22 cellular contexts compared by ENCODE assay signal in genomic region chr2:182447843-182448242, GRCh38. TPM values are rescaled to one million over a fixed set of nuclear protein-coding genes. Genes with fewer than 3 reads are reported as not detected.
DNase-seq lines count a peak whose midpoint lies in the region; ATAC-seq and TF ChIP-seq lines count a peak whose summit lies in the region.
"Had no signal": no experiment of that assay in that cellular context is flagged by ENCODE, and none has a peak within 500 bp of the region (broad histone marks: within the 10 kb centered on the region; RNA-seq: fewer than 3 reads in every experiment).

No MANE protein-coding gene starts in this region.

- no peaks in the 10 kb centered on the region for H3K79me2 ChIP-seq in fibroblast of lung (ENCODE audit: control insufficient read depth, insufficient read depth, low read length)

- ATAC-seq in IMR-90 (ENCODE audit: low read depth), result peak; percentile 94
- peak; percentile 78 for ATAC-seq in omental fat pad (ENCODE audit: low FRiP score)
- ATAC-seq: activated T-cell treated with anti-CD3 and anti-CD28 coated beads, Interleukin-2, amount 50 U/mL, for 4 hours; left lobe of liver; naive thymus-derived CD4-positive, alpha-beta T cell had no signal

- H3K4me3 ChIP-seq in AG09309 (ENCODE audit: control insufficient read depth, low read depth, low read length), result no peak overlapping the region
- H3K4me3 ChIP-seq in IMR-90 (ENCODE audit: insufficient read depth, low read depth, low read length), result no peak overlapping the region
- H3K4me3 ChIP-seq in fibroblast of lung (replicated peaks in 1 of 4; ENCODE audit: control extremely low read depth in 1 of 4, insufficient read depth in 1 of 4, low read depth in 3 of 4, low read length in 4 of 4), result no peak overlapping the region
- H3K4me3 ChIP-seq: BLaER1, colonic mucosa, SJCRH30, transverse colon had no signal

- no peak overlapping the region for H3K23ac ChIP-seq in IMR-90 (ENCODE audit: low read depth, low read length)

- dilution Hi-C loops in IMR-90 (cut with HindIII; ENCODE audit: low sequenced_read_pairs, unreplicated experiment), result no loop called here

- 17% methylated on average over 1 of the region's 2 CpGs; no CpG with 5 or more reads in 1 of the 2 experiments for WGBS in IMR-90 (ENCODE audit: extremely low coverage in 2 of 2, insufficient read length in 1 of 2), 2 experiments

- H3K4me1 ChIP-seq in IMR-90 (ENCODE audit: control insufficient read depth, insufficient read depth, low read length), result peaks cover 4% of the 10 kb centered on the region
- peaks cover 3% of the 10 kb centered on the region for H3K4me1 ChIP-seq in fibroblast of lung (ENCODE audit: control insufficient read depth, extremely low read depth, insufficient read depth, low read length)
- H3K4me1 ChIP-seq: BLaER1, colonic mucosa, transverse colon had no signal

- DNase-seq in AG09309 (ENCODE audit: low read depth), result peak; percentile 84
- DNase-seq in IMR-90, result peak; percentile 80
- peak; percentile 49 to 81 for DNase-seq in fibroblast of lung (ENCODE audit: low read depth in 2 of 2)
- no peak for DNase-seq in omental fat pad (ENCODE audit: low spot score)
- no peak for DNase-seq in epidermal melanocyte (ENCODE audit: insufficient read length, low spot score)
- DNase-seq in NCI-H1694 (lab: John Stamatoyannopoulos, UW), result no peak
- DNase-seq in RKO (ENCODE audit: low spot score), result no peak
- no peak for DNase-seq in GM19240 (ENCODE audit: insufficient read length, low spot score)
- DNase-seq: activated T-cell treated with anti-CD3 and anti-CD28 coated beads, Interleukin-2, amount 50 U/mL, for 4 hours; colonic mucosa; DND-41; erythroblast; hypothalamus; naive thymus-derived CD4-positive, alpha-beta T cell; NCI-H1092 treated with DMSO at 0.1 percent for 48 hours; NCI-H345; retina; SJCRH30; stimulated activated CD4-positive, alpha-beta T cell treated with anti-CD3 and anti-CD28 coated beads, Interleukin-4, amount 100 ng/mL, for 24 hours; transverse colon had no signal

- no peak overlapping the region for H4K8ac ChIP-seq in IMR-90 (ENCODE audit: low read depth in 2 of 2, low read length in 2 of 2)

- no peak overlapping the region for H2BK120ac ChIP-seq in IMR-90 (ENCODE audit: low read depth, low read length)

- no peak for TF ChIP-seq CTCF in AG09309 (IDR thresholded peaks at IDR 0.05; ENCODE audit: control insufficient read depth, insufficient read depth, low read depth, low read length, missing control alignments)
- no peak for TF ChIP-seq CTCF in IMR-90 (conservative IDR thresholded peaks at IDR 0.05; ENCODE audit: low read depth, low read length)
- no peak for TF ChIP-seq CTCF in fibroblast of lung (conservative IDR thresholded peaks at IDR 0.05 in 1 of 2, IDR thresholded peaks at IDR 0.05 in 1 of 2; ENCODE audit: low read depth in 1 of 2, low read length in 2 of 2)
- no peak for TF ChIP-seq CTCF in omental fat pad (IDR thresholded peaks at IDR 0.05)

- no peaks in the 10 kb centered on the region for H4K20me1 ChIP-seq in IMR-90 (ENCODE audit: insufficient read depth, low read length)
- H4K20me1 ChIP-seq in fibroblast of lung (ENCODE audit: control insufficient read depth, extremely low read depth, insufficient read depth, low read length), result no peaks in the 10 kb centered on the region
- H4K20me1 ChIP-seq: BLaER1 had no signal

- H3K27me3 ChIP-seq in IMR-90 (ENCODE audit: control insufficient read depth, insufficient read depth, low read length), result no peaks in the 10 kb centered on the region
- no peaks in the 10 kb centered on the region for H3K27me3 ChIP-seq in fibroblast of lung (ENCODE audit: control insufficient read depth, insufficient read depth, low read length)
- H3K27me3 ChIP-seq: BLaER1, colonic mucosa, SJCRH30, transverse colon had no signal

- H3K9me3 ChIP-seq in IMR-90 (ENCODE audit: control insufficient read depth, insufficient read depth, low read length) (no peaks in the 10 kb centered on the region), fibroblast of lung (ENCODE audit: control insufficient read depth, insufficient read depth, low read depth, low read length) (no peaks in the 10 kb centered on the region)
- H3K9me3 ChIP-seq: BLaER1, colonic mucosa, SJCRH30, transverse colon had no signal

- TF ChIP-seq POLR2A in IMR-90 (IDR thresholded peaks at IDR 0.05; ENCODE audit: low read depth, low read length), result no peak

- intact Hi-C loops in IMR-90 (cut with micrococcal nuclease), result loop anchor here (2.0 kb wide), 1 partner anchor 141 kb away; no protein-coding TSS in a partner anchor

- no peak overlapping the region for H2AK5ac ChIP-seq in IMR-90 (ENCODE audit: low read depth, low read length)

- no peaks in the 10 kb centered on the region for H3K79me1 ChIP-seq in IMR-90 (ENCODE audit: low read depth in 1 of 2, low read length in 2 of 2)

- 0 out of 3 replicates have a peak overlapping the region, but pooled peaks have one; percentile 5 for H2BK15ac ChIP-seq in IMR-90 (ENCODE audit: low read depth, low read length)

- H3K27ac ChIP-seq in IMR-90 (ENCODE audit: insufficient read depth, low read length), result no peak overlapping the region
- no peak overlapping the region for H3K27ac ChIP-seq in fibroblast of lung (ENCODE audit: insufficient read depth, low read length)
- H3K27ac ChIP-seq: BLaER1, colonic mucosa, SJCRH30, transverse colon had no signal

- H3K4me2 ChIP-seq in IMR-90 (ENCODE audit: low read depth, low read length) (no peak overlapping the region), fibroblast of lung (ENCODE audit: extremely low read depth, insufficient read depth, low read length) (no peak overlapping the region)
- H3K4me2 ChIP-seq: BLaER1 had no signal

- H3K4ac ChIP-seq in IMR-90 (ENCODE audit: low read depth, low read length), result no peak overlapping the region

- CTCF ChIA-PET in IMR-90 (lab: Yijun Ruan, JAX), result no interaction called here

- peak overlapping the region; percentile 62 for H2BK5ac ChIP-seq in IMR-90 (ENCODE audit: low read depth, low read length, poor library complexity, severe bottlenecking)

- H2AFZ ChIP-seq in IMR-90 (replicated peaks; ENCODE audit: low read length, poor library complexity) (no peak overlapping the region), fibroblast of lung (ENCODE audit: low read length) (no peak overlapping the region)

- H3K9ac ChIP-seq in IMR-90 (ENCODE audit: low read depth, low read length) (no peak overlapping the region), fibroblast of lung (ENCODE audit: insufficient read depth, low read length) (no peak overlapping the region)
- H3K9ac ChIP-seq: BLaER1 had no signal

- no peak overlapping the region for H3K56ac ChIP-seq in IMR-90 (ENCODE audit: extremely low read depth, insufficient read depth, low read length)

- no peak overlapping the region for H2AK9ac ChIP-seq in IMR-90 (replicated peaks; ENCODE audit: low read depth, low read length, poor library complexity)

- H2BK20ac ChIP-seq in IMR-90 (ENCODE audit: low read depth, low read length), result no peak overlapping the region

- BruUV-seq in IMR-90 (replicated peaks; lab: Mats Ljungman, UMichigan), result no TSS peak

- no peak overlapping the region for H4K5ac ChIP-seq in IMR-90 (ENCODE audit: low read depth, low read length)

- no peak overlapping the region for H4K91ac ChIP-seq in IMR-90 (ENCODE audit: insufficient read depth, low read depth, low read length)

- no peaks in the 10 kb centered on the region for H3K9me1 ChIP-seq in IMR-90 (ENCODE audit: insufficient read depth, low read length)

- TF ChIP-seq RAD21 in IMR-90 (IDR thresholded peaks at IDR 0.05; ENCODE audit: low read length), result no peak

- POLR2A ChIA-PET in IMR-90 (lab: Charles Lee; ENCODE audit: unreplicated experiment), result no interaction called here

- no peak overlapping the region for H3K18ac ChIP-seq in IMR-90 (ENCODE audit: low read depth, low read length)

- in situ Hi-C loops in IMR-90 (cut with MboI; ENCODE audit: low sequenced_read_pairs), result no loop called here

- no peak overlapping the region for H3K14ac ChIP-seq in IMR-90 (replicated peaks; ENCODE audit: low read depth, low read length)

- H3K36me3 ChIP-seq in IMR-90 (ENCODE audit: control insufficient read depth, insufficient read depth, low read length) (no peaks in the 10 kb centered on the region), fibroblast of lung (ENCODE audit: control insufficient read depth, insufficient read depth, low read length) (no peaks in the 10 kb centered on the region)
- H3K36me3 ChIP-seq: BLaER1, colonic mucosa, SJCRH30, transverse colon had no signal

TF ChIP-seq in IMR-90, 13 proteins besides CTCF, POLR2A, EP300 and RAD21:
- no peak for TF ChIP-seq CHD1 (IDR thresholded peaks at IDR 0.05; ENCODE audit: low read depth, low read length)
- no peak for TF ChIP-seq BHLHE40 (IDR thresholded peaks at IDR 0.05; ENCODE audit: low read depth, low read length)
- no peak for TF ChIP-seq FOS (IDR thresholded peaks at IDR 0.05; ENCODE audit: low read depth, low read length)
- TF ChIP-seq CEBPB (IDR thresholded peaks at IDR 0.05; ENCODE audit: low read depth, low read length), result peak; percentile 75

RNA-seq across cellular contexts. Expression of gene PDE1A, which starts 21.0 kb away (rescaled TPM):
- 0.83 and 0.90 TPM in 2 replicates for total RNA-seq in IMR-90 (2012; rRNA removed)
- 0.24 and 0.26 TPM in 2 replicates for polyA plus RNA-seq in IMR-90 (2012; rRNA removed)
- polyA plus RNA-seq in IMR-90 (2012; cell fraction: cytosol; rRNA removed), result 0.04 and 0.12 TPM in 2 replicates
- 0.05 and 0.34 TPM in 2 replicates for polyA plus RNA-seq in IMR-90 (2012; cell fraction: nucleus; rRNA removed; ENCODE audit: low replicate concordance)
- 6.7 and 7.1 TPM in 2 replicates for total RNA-seq in fibroblast of lung
- polyA plus RNA-seq in fibroblast of lung, result 4.0 and 5.4 TPM in 2 replicates
- 2.1 and 3.3 TPM in 2 replicates for polyA plus RNA-seq in fibroblast of lung (2012)
- polyA minus RNA-seq in fibroblast of lung (ENCODE audit: low replicate concordance), result 0.16 and 1.7 TPM in 2 replicates
- 10 to 100 TPM in 2 of 4 donors, 1 to 10 TPM in 2; 7.9 to 28.2 (median 13.1) TPM for total RNA-seq in omental fat pad
- total RNA-seq: activated T-cell treated with anti-CD3 and anti-CD28 coated beads, Interleukin-2, amount 50 U/mL, for 4 hours; naive thymus-derived CD4-positive, alpha-beta T cell had no signal
- polyA plus RNA-seq: naive thymus-derived CD4-positive, alpha-beta T cell had no signal

Comparison
In these comparisons a context has a peak if more than half of its experiments do, and no peak if none do; other contexts are left out.
1. DNase-seq: peak in AG09309 (single experiment), IMR-90 (single experiment) and fibroblast of lung (2 of 2); none in omental fat pad (single experiment), epidermal melanocyte (single experiment), NCI-H1694 (single experiment), RKO (single experiment) and GM19240 (single experiment).